In the genomic region with DNA sequence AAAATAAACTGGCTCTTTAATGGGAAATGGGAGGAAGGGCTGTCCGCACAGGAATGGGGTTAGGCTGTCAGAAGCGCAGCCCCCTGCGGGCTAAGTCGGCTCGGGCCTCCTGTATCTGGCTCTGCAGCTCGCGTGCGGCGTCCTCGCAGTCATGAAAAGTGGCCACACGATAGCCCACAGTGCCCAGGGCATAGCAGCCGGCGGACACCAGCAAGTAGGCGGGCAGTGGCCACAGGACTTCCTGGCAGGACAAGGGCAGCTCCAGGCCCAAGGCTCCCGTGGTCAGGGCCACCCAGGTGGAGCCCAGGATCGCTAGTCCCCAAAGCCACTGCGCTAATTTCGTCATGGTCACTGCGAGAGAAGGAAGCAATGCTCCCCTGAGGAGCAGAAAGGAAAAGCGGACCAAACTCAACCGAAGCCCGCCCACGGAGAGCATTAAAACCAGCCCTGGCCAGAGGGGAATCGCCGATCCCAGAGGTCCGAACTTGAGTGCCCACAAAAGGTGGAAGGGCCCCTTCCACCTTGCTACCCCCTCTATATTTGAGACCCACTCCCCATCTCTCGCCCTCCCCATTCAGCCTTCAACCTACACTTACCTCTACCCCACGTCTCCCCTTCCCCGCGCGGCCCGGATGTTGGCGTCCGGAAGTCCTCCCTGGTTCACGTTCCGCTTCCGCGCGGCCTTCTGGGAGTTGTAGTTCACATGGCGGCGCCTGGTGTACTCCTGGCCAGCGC, we compare ENCODE assay signal across 8 cellular contexts. TPM values are rescaled to one million over a fixed set of nuclear protein-coding genes. Genes with fewer than 3 reads are reported as not detected.
DNase-seq lines count a peak whose midpoint lies in the region; ATAC-seq and TF ChIP-seq lines count a peak whose summit lies in the region.

A gene with protein sequence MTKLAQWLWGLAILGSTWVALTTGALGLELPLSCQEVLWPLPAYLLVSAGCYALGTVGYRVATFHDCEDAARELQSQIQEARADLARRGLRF (minus strand): TSS at position 637 of the 735 bp plus-strand sequence. CDS start 291 bp downstream, at position 346.

- no peaks in the 10 kb centered on the region for H3K9me3 ChIP-seq in Panc1 (ENCODE audit: control insufficient read depth, insufficient read depth, low read depth, low read length)
- H3K9me3 ChIP-seq in mucosa of stomach (ENCODE audit: control insufficient read depth, low read length) = no peaks in the 10 kb centered on the region

- H3K9ac ChIP-seq in mucosa of stomach (ENCODE audit: low read length) = peak within 1 kb of the TSS; percentile 99

- BruUV-seq in Panc1 (replicated peaks; lab: Mats Ljungman, UMichigan) = TSS peak; percentile 98

- H3K4me3 ChIP-seq in Panc1 (ENCODE audit: low read depth in 2 of 2, low read length in 2 of 2) = peak within 1 kb of the TSS; percentile 86 to 98
- peak within 1 kb of the TSS; percentile 100 for H3K4me3 ChIP-seq in mucosa of stomach (ENCODE audit: low read length)

- in situ Hi-C loops in Panc1 (cut with HindIII; ENCODE audit: low pct_unique_long_range_greater_than_20kb, low sequenced_read_pairs) = no loop called here

- no peak for TF ChIP-seq RAD21 in Ishikawa (IDR thresholded peaks at IDR 0.05; ENCODE audit: low read depth)

- no peaks in the 10 kb centered on the region for H3K36me3 ChIP-seq in Panc1 (ENCODE audit: control insufficient read depth, insufficient read depth, low read length)
- no peaks in the 10 kb centered on the region for H3K36me3 ChIP-seq in mucosa of stomach (ENCODE audit: control insufficient read depth, insufficient read depth, low read length)

- peaks cover 19% of the 10 kb centered on the region for H3K4me1 ChIP-seq in Panc1 (ENCODE audit: control insufficient read depth, insufficient read depth, low read length)
- H3K4me1 ChIP-seq in mucosa of stomach (ENCODE audit: control insufficient read depth, insufficient read depth, low read length) = peaks cover 32% of the 10 kb centered on the region

- no peak for TF ChIP-seq CTCF in Panc1 (IDR thresholded peaks at IDR 0.05)

- peak; percentile 95 for DNase-seq in COLO668 (lab: John Stamatoyannopoulos, UW; ENCODE audit: unreplicated experiment)
- DNase-seq in Panc1 (ENCODE audit: low read depth, low spot score) = no peak
- peak; percentile 86 for DNase-seq in activated T-cell treated with anti-CD3 and anti-CD28 coated beads, Interleukin-2, amount 50 U/mL, for 1 hour
- peak; percentile 88 to 92 for DNase-seq in erythroblast (lab: John Stamatoyannopoulos, UW)
- DNase-seq in stimulated activated CD8-positive, alpha-beta memory T cell treated with anti-CD3 and anti-CD28 coated beads, Interleukin-7, amount 100 ng/mL, for 1 hour (ENCODE audit: low read depth in 2 of 2) = peak; percentile 75 to 76

- CTCF ChIA-PET in Panc1 (lab: Charles Lee) = interaction anchor here (0.6 to 0.7 kb wide), 2 partner anchors 48 to 450 kb away, joined by 3 to 11 read pairs; no protein-coding TSS in a partner anchor

- POLR2A ChIA-PET in Panc1 (lab: Charles Lee) = no interaction called here

- intact Hi-C loops in Panc1 (cut with micrococcal nuclease; ENCODE audit: unreplicated experiment) = no loop called here

- H3K27ac ChIP-seq in Panc1 (ENCODE audit: low read length) = peak within 1 kb of the TSS; percentile 95

- peak; percentile 58 for ATAC-seq in GM21423 (IDR thresholded peaks at IDR 0.05; ENCODE audit: unreplicated experiment)
- peak; percentile 80 for ATAC-seq in Panc1

- peak; percentile 87 for TF ChIP-seq POLR2A in erythroblast (IDR thresholded peaks at IDR 0.05; ENCODE audit: low read length)

- no peak for TF ChIP-seq EP300 in Ishikawa (IDR thresholded peaks at IDR 0.05; ENCODE audit: borderline replicate concordance)

- H3K27me3 ChIP-seq in Panc1 (ENCODE audit: control insufficient read depth, insufficient read depth, low read length) (no peaks in the 10 kb centered on the region), mucosa of stomach (ENCODE audit: control insufficient read depth, insufficient read depth, low read length) (no peaks in the 10 kb centered on the region)

TF ChIP-seq in Ishikawa, 13 proteins besides CTCF, POLR2A, EP300 and RAD21:
- peak; percentile 74 for TF ChIP-seq YY1 (IDR thresholded peaks at IDR 0.05; ENCODE audit: low read depth)
- no peak for TF ChIP-seq CEBPB (IDR thresholded peaks at IDR 0.05)
- TF ChIP-seq TCF12 (IDR thresholded peaks at IDR 0.05; ENCODE audit: low read depth) = peak; percentile 42
- 0 out of 2 replicates have a peak, but pooled peaks have one; percentile 8 for TF ChIP-seq EGR1 (IDR thresholded peaks at IDR 0.05)
- peak; percentile 70 for TF ChIP-seq TAF1 (IDR thresholded peaks at IDR 0.05; ENCODE audit: low read depth)
- TF ChIP-seq ZBTB7A (IDR thresholded peaks at IDR 0.05; ENCODE audit: low read depth) = peak; percentile 26; the same call in 1 of the 2 replicates
- no peak for TF ChIP-seq CREB1 (IDR thresholded peaks at IDR 0.05; ENCODE audit: low read depth)
- TF ChIP-seq, protein P1, sequence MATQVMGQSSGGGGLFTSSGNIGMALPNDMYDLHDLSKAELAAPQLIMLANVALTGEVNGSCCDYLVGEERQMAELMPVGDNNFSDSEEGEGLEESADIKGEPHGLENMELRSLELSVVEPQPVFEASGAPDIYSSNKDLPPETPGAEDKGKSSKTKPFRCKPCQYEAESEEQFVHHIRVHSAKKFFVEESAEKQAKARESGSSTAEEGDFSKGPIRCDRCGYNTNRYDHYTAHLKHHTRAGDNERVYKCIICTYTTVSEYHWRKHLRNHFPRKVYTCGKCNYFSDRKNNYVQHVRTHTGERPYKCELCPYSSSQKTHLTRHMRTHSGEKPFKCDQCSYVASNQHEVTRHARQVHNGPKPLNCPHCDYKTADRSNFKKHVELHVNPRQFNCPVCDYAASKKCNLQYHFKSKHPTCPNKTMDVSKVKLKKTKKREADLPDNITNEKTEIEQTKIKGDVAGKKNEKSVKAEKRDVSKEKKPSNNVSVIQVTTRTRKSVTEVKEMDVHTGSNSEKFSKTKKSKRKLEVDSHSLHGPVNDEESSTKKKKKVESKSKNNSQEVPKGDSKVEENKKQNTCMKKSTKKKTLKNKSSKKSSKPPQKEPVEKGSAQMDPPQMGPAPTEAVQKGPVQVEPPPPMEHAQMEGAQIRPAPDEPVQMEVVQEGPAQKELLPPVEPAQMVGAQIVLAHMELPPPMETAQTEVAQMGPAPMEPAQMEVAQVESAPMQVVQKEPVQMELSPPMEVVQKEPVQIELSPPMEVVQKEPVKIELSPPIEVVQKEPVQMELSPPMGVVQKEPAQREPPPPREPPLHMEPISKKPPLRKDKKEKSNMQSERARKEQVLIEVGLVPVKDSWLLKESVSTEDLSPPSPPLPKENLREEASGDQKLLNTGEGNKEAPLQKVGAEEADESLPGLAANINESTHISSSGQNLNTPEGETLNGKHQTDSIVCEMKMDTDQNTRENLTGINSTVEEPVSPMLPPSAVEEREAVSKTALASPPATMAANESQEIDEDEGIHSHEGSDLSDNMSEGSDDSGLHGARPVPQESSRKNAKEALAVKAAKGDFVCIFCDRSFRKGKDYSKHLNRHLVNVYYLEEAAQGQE (IDR thresholded peaks at IDR 0.05; ENCODE audit: low read depth) = no peak
- TF ChIP-seq TEAD4 (IDR thresholded peaks at IDR 0.05) = no peak
- TF ChIP-seq, protein P2, sequence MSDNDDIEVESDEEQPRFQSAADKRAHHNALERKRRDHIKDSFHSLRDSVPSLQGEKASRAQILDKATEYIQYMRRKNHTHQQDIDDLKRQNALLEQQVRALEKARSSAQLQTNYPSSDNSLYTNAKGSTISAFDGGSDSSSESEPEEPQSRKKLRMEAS (IDR thresholded peaks at IDR 0.05) = peak; percentile 48; the same call in 1 of the 2 replicates
TF ChIP-seq in Ishikawa: peak in this region for 6.

RNA-seq across cellular contexts. Expression of the gene that starts here (rescaled TPM):
- total RNA-seq in Panc1 (2021; ENCODE audit: unreplicated experiment) = 66.0 TPM
- 89.1 TPM for polyA plus RNA-seq in Panc1 (2012; ENCODE audit: insufficient read length)
